In the genomic region with DNA sequence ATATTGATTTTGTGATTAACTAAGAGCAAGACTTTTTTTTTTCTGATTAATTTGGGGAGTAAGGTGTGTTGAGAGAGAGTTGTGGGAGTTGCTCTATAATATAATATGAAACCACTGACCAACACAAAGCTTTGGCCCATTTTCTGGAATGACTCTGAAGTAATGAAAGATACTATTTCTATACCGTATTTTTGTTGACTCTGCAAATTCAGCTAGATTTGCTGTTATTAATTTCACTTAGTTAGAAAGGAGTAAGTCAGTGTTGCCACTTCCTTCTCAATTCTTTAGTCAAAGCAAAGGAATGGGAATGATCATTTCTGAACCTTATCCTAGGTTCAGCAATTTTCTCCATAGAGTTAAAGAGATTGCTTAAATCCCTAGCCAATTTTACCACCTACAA, we compare ENCODE assay signal across 20 cellular contexts.
DNase-seq lines count a peak whose midpoint lies in the region; ATAC-seq, FAIRE-seq and TF ChIP-seq lines count a peak whose summit lies in the region.
"Had no signal": no experiment of that assay in that cellular context is flagged by ENCODE, and none has a peak within 500 bp of the region (broad histone marks: within the 10 kb centered on the region; RNA-seq: fewer than 3 reads in every experiment).

No MANE protein-coding gene starts in this region.

- H3K9me1 ChIP-seq in K562 (ENCODE audit: control insufficient read depth, insufficient read depth, low read length), result no peaks in the 10 kb centered on the region

- H3K9ac ChIP-seq in H9 (ENCODE audit: extremely low read depth, insufficient read length, low read length) (no peak overlapping the region), K562 (ENCODE audit: insufficient read depth in 1 of 2, low read depth in 2 of 2, low read length in 2 of 2) (no peak overlapping the region), neuronal stem cell (ENCODE audit: low read depth, low read length, poor library complexity) (no peak overlapping the region)

- in situ Hi-C loops in K562 (cut with MboI), result no loop called here

- H3K4me3 ChIP-seq in A549 (no peak overlapping the region), K562 (no peak overlapping the region), neuronal stem cell (ENCODE audit: low read length in 2 of 2) (no peak overlapping the region)

- POLR2A ChIA-PET in A549 (lab: Yijun Ruan, JAX), result no interaction called here
- POLR2A ChIA-PET in K562 (lab: Yijun Ruan, JAX), result no interaction called here

- intact Hi-C loops in K562 (cut with micrococcal nuclease), result no loop called here

- peak overlapping the region; percentile 99 for H2BK20ac ChIP-seq in H9 (ENCODE audit: low read depth, low read length, poor library complexity, severe bottlenecking)

- no peak overlapping the region for H4K91ac ChIP-seq in H9 (ENCODE audit: insufficient read length, low read depth, low read length)
- H4K91ac ChIP-seq in neuronal stem cell (ENCODE audit: low read depth, low read length, poor library complexity), result no peak overlapping the region

- H3K23ac ChIP-seq in H9 (ENCODE audit: insufficient read length, low read depth, low read length) (no peak overlapping the region), neuronal stem cell (ENCODE audit: low read depth, low read length, poor library complexity) (no peak overlapping the region)

- no peak for FAIRE-seq in A549 (lab: Jason Lieb, UNC)
- no peak for FAIRE-seq in K562 (lab: Jason Lieb, UNC)
- no peak for FAIRE-seq in frontal cortex (lab: Jason Lieb, UNC)
- FAIRE-seq: G401.6, GM12892, GM19239, H1 had no signal

- no peaks in the 10 kb centered on the region for H3K79me1 ChIP-seq in H9 (ENCODE audit: insufficient read depth, low read depth, low read length, poor library complexity, severe bottlenecking)
- no peaks in the 10 kb centered on the region for H3K79me1 ChIP-seq in neuronal stem cell (ENCODE audit: low read depth, low read length)

- H3K27ac Mint-ChIP-seq in H9, result 0 out of 7 replicates have a peak overlapping the region, but pooled peaks of 1 of the 3 experiments have one; percentile 78
- H3K27ac Mint-ChIP-seq: CD4-positive, alpha-beta memory T cell; HFFc6 had no signal

- TF ChIP-seq POLR2A in A549 (IDR thresholded peaks at IDR 0.05; ENCODE audit: low read length) (no peak), K562 (conservative IDR thresholded peaks at IDR 0.05) (no peak)

- no peak overlapping the region for H4K8ac ChIP-seq in H9 (replicated peaks; ENCODE audit: insufficient read length, low read depth, low read length)
- H4K8ac ChIP-seq in neuronal stem cell (ENCODE audit: low read depth, low read length), result no peak overlapping the region

- H3K79me2 ChIP-seq in H9 (ENCODE audit: insufficient read depth, low read length), result no peaks in the 10 kb centered on the region
- H3K79me2 ChIP-seq in K562 (ENCODE audit: control insufficient read depth, insufficient read depth, low read length), result no peaks in the 10 kb centered on the region

- H2AK5ac ChIP-seq in H9 (ENCODE audit: insufficient read length, low read length), result no peak overlapping the region
- H2AK5ac ChIP-seq in neuronal stem cell (ENCODE audit: low read depth, low read length), result no peak overlapping the region

- WGBS in A549 (ENCODE audit: missing lambda C conversion rate), result 17% methylated on average over 1 of the region's 1 CpG
- no CpG with 5 or more reads among the region's 1 CpG for WGBS in H9 (ENCODE audit: extremely low coverage, insufficient read length, low lambda C conversion rate)
- 5% methylated on average over 1 of the region's 1 CpG for WGBS in K562 (ENCODE audit: insufficient coverage, low coverage, missing lambda C conversion rate)
- no CpG with 5 or more reads among the region's 1 CpG for WGBS in neuronal stem cell (ENCODE audit: extremely low coverage in 2 of 2, insufficient read length in 2 of 2, insufficient replicate concordance in 1 of 2), 2 donors

- no peaks in the 10 kb centered on the region for H3K23me2 ChIP-seq in H9 (ENCODE audit: insufficient read length, low read depth, low read length, poor library complexity, severe bottlenecking)

- H2BK120ac ChIP-seq in H9 (ENCODE audit: low read depth, low read length, poor library complexity, severe bottlenecking) (no peak overlapping the region), neuronal stem cell (ENCODE audit: low read depth, low read length) (no peak overlapping the region)

- TF ChIP-seq RAD21 in A549 (conservative IDR thresholded peaks at IDR 0.05 in 1 of 2, IDR thresholded peaks at IDR 0.05 in 1 of 2), result no peak
- TF ChIP-seq RAD21 in K562 (CRISPR knock-in tag; conservative IDR thresholded peaks at IDR 0.05 in 1 of 2, IDR thresholded peaks at IDR 0.05 in 1 of 2), result no peak

- H3K4me2 ChIP-seq in A549, result no peak overlapping the region
- no peak overlapping the region for H3K4me2 ChIP-seq in H9 (ENCODE audit: insufficient read depth, insufficient read length, low read length)
- no peak overlapping the region for H3K4me2 ChIP-seq in K562 (ENCODE audit: insufficient read depth, low read length)
- no peak overlapping the region for H3K4me2 ChIP-seq in neuronal stem cell (ENCODE audit: insufficient read depth, low read length, poor library complexity, severe bottlenecking)

- H3K4me3 Mint-ChIP-seq in H9, result no peak overlapping the region
- H3K4me3 Mint-ChIP-seq: CD4-positive, alpha-beta memory T cell; HFFc6 had no signal

- ATAC-seq in A549 (no peak), K562 (no peak), HG03196 (IDR thresholded peaks at IDR 0.05; ENCODE audit: unreplicated experiment) (no peak)

- H3K27ac ChIP-seq in A549 (no peak overlapping the region), H9 (ENCODE audit: insufficient read length, low read depth, low read length) (no peak overlapping the region), K562 (ENCODE audit: extremely low read depth, low read depth, low read length) (no peak overlapping the region), neuronal stem cell (replicated peaks; ENCODE audit: low read length) (peak overlapping the region; percentile 78)
- H3K27ac ChIP-seq: C4-2B had no signal

- no peak overlapping the region for H3T11ph ChIP-seq in H9 (ENCODE audit: low read length)

- H3K27me3 ChIP-seq in H9 (ENCODE audit: insufficient read depth, low read length) (no peaks in the 10 kb centered on the region), K562 (ENCODE audit: control insufficient read depth in 2 of 2, insufficient read depth in 2 of 2, low read length in 2 of 2) (no peaks in the 10 kb centered on the region), neuronal stem cell (ENCODE audit: control insufficient read depth in 3 of 3, insufficient read depth in 3 of 3, low read depth in 1 of 3, low read length in 3 of 3) (no peaks in the 10 kb centered on the region)
- H3K27me3 ChIP-seq: BE2C had no signal

- BruUV-seq in K562 (replicated peaks; lab: Mats Ljungman, UMichigan), result no TSS peak

- H3K4ac ChIP-seq in H9 (ENCODE audit: low read depth, low read length) (no peak overlapping the region), neuronal stem cell (ENCODE audit: low read length) (no peak overlapping the region)

- no peaks in the 10 kb centered on the region for H3K27me3 Mint-ChIP-seq in H9 (ENCODE audit: low read depth)
- H3K27me3 Mint-ChIP-seq: CD4-positive, alpha-beta memory T cell had no signal

- H2BK15ac ChIP-seq in H9 (ENCODE audit: low read depth, low read length) (no peak overlapping the region), neuronal stem cell (ENCODE audit: low read length) (no peak overlapping the region)

- no peak overlapping the region for H4K5ac ChIP-seq in H9 (ENCODE audit: insufficient read length, low read depth, low read length)

- H3K4me1 ChIP-seq in A549 (no peaks in the 10 kb centered on the region), H9 (ENCODE audit: insufficient read depth, low read length) (peaks cover 3% of the 10 kb centered on the region; the same call in 1 of the 2 replicates), K562 (replicated peaks in 1 of 2; ENCODE audit: control insufficient read depth in 2 of 2, insufficient read depth in 2 of 2, low read length in 2 of 2) (no peaks in the 10 kb centered on the region), neuronal stem cell (ENCODE audit: control insufficient read depth in 2 of 2, insufficient read depth in 1 of 2, low read depth in 1 of 2, low read length in 2 of 2) (peaks cover 11 to 23% of the 10 kb centered on the region in 2 donors)
- H3K4me1 ChIP-seq: BE2C had no signal

- H3K9me3 ChIP-seq in A549 (no peaks in the 10 kb centered on the region), H9 (ENCODE audit: control insufficient read depth, low read depth, low read length) (no peaks in the 10 kb centered on the region), K562 (replicated peaks; ENCODE audit: control insufficient read depth, insufficient read depth, low read depth, low read length) (no peaks in the 10 kb centered on the region), neuronal stem cell (replicated peaks in 1 of 2; ENCODE audit: control insufficient read depth in 2 of 2, insufficient read depth in 1 of 2, low read depth in 1 of 2, low read length in 2 of 2) (peaks cover 0 to 3% of the 10 kb centered on the region in 2 donors)
- H3K9me3 ChIP-seq: BE2C had no signal

- H3K18ac ChIP-seq in H9 (ENCODE audit: insufficient read length, low read depth, low read length), result no peak overlapping the region
- no peak overlapping the region for H3K18ac ChIP-seq in neuronal stem cell (ENCODE audit: low read length)

- H3K36me3 Mint-ChIP-seq in H9 (ENCODE audit: insufficient read depth in 1 of 3, low read depth in 3 of 3), result peaks cover 0 to 4% (median 0%) of the 10 kb centered on the region in 3 experiments; a peak in 2 of 7 replicates
- H3K36me3 Mint-ChIP-seq: CD4-positive, alpha-beta memory T cell had no signal

- TF ChIP-seq CTCF in A549 (IDR thresholded peaks at IDR 0.05), result no peak
- no peak for TF ChIP-seq CTCF in H9 (conservative IDR thresholded peaks at IDR 0.05)
- no peak for TF ChIP-seq CTCF in K562 (IDR thresholded peaks at IDR 0.05 in 2 of 3, conservative IDR thresholded peaks at IDR 0.05 in 1 of 3; ENCODE audit: insufficient read depth in 2 of 3, low read depth in 1 of 3, low read length in 3 of 3)

- DNase-seq in A549 (ENCODE audit: low read depth in 1 of 2, low spot score in 1 of 2) (no peak), H9 (no peak), K562 (ENCODE audit: extremely low read depth in 1 of 4, low spot score in 3 of 4) (no peak), neuronal stem cell (ENCODE audit: low spot score) (no peak), putamen (ENCODE audit: low spot score) (no peak), frontal cortex (ENCODE audit: low spot score in 2 of 2) (no peak)
- DNase-seq: BE2C; CD4-positive, alpha-beta memory T cell; DMS153; DMS79 treated with DMSO at 0.1 percent for 48 hours; EL; HCEC 1CT; HFFc6; Karpas-422 had no signal

- no peaks in the 10 kb centered on the region for H4K20me1 ChIP-seq in H9 (ENCODE audit: control insufficient read depth, insufficient read depth, insufficient read length)
- H4K20me1 ChIP-seq in K562 (replicated peaks; ENCODE audit: control insufficient read depth, insufficient read depth, low read length), result no peaks in the 10 kb centered on the region

- CTCF ChIA-PET in A549 (lab: Yijun Ruan, JAX), result no interaction called here
- CTCF ChIA-PET in K562 (lab: Yijun Ruan, JAX; ENCODE audit: low intra/inter-chr PET ratio), result no interaction called here

- H2AFZ ChIP-seq in H9 (ENCODE audit: low read length), result no peak overlapping the region
- H2AFZ ChIP-seq in K562 (ENCODE audit: low read depth, low read length), result no peak overlapping the region
- H2AFZ ChIP-seq in neuronal stem cell (ENCODE audit: low read length), result peak overlapping the region; percentile 63

- no peak overlapping the region for H3K56ac ChIP-seq in H9 (ENCODE audit: insufficient read length, low read depth, low read length)

- no peaks in the 10 kb centered on the region for H3K9me3 Mint-ChIP-seq in H9
- H3K9me3 Mint-ChIP-seq: CD4-positive, alpha-beta memory T cell; HFFc6 had no signal

- H2BK5ac ChIP-seq in H9 (ENCODE audit: insufficient read length, low read length) (no peak overlapping the region), neuronal stem cell (ENCODE audit: low read length) (no peak overlapping the region)

- TF ChIP-seq EP300 in A549 (IDR thresholded peaks at IDR 0.05) (no peak), K562 (IDR thresholded peaks at IDR 0.05; ENCODE audit: low read length) (no peak)

- H3K4me1 Mint-ChIP-seq in H9, result peaks cover 35 to 38% of the 10 kb centered on the region in 2 experiments
- H3K4me1 Mint-ChIP-seq: CD4-positive, alpha-beta memory T cell had no signal

- H2BK12ac ChIP-seq in H9 (ENCODE audit: insufficient read length, low read depth, low read length) (no peak overlapping the region), neuronal stem cell (ENCODE audit: low read length) (no peak overlapping the region)

- H3K36me3 ChIP-seq in K562 (ENCODE audit: control insufficient read depth, insufficient read depth, low read length), result no peaks in the 10 kb centered on the region
- peaks cover 0 to 9% of the 10 kb centered on the region in 2 donors for H3K36me3 ChIP-seq in neuronal stem cell (replicated peaks in 1 of 2; ENCODE audit: control insufficient read depth in 2 of 2, insufficient read depth in 2 of 2, low read length in 2 of 2)
- H3K36me3 ChIP-seq: BE2C had no signal

- H3K14ac ChIP-seq in H9 (ENCODE audit: insufficient read depth, low read length), result no peak overlapping the region
- H3K14ac ChIP-seq in neuronal stem cell (ENCODE audit: low read length), result no peak overlapping the region

Comparison
In these comparisons a context has a peak if more than half of its experiments do, and no peak if none do; other contexts are left out.
1. Of the 35 proteins assayed by ChIP-seq in both K562 and A549: peak only in K562: none; only in A549: none; in both: MAFK; in neither: 34.